In the genomic region with DNA sequence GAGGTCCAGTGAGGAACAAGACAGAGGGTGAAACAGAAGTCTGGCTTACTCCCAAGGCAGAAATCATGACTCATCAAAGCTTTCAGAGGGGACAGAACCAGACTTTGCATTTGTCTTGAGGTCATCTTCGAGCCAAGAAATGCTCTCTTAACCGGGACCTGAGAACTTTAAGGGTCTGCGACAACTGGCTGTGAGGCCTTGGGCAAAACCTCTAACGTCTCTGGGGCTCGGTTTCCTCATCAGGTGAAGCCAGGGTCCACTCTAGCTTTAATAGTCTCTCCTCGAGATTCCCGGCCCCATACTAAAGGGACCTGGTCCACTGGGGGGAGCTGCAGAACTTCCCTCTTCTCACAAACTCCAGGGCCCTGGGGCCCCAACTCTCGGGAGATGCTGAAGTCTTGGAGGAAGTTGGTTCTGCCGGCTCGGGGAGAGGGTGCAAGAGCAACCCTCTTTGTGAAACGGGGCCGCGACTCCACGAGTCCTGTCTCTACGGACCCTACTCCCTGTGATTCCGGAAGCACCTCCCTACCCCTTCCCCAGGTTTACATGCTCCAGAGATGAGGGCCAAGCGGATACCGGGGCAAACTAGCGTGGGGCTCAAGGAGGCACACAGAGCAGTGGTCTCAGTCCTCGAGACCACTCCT, we compare ENCODE assay signal across 1 cellular context.
A peak's percentile ranks its signal among the peaks of the same experiment; 100 is the strongest.
TF ChIP-seq lines count a peak whose summit lies in the region.

No MANE protein-coding gene starts in this region.

TF ChIP-seq in HepG2, 621 proteins besides CTCF, POLR2A, EP300 and RAD21 (continued from another document and continues in another):
- TF ChIP-seq, protein P1, sequence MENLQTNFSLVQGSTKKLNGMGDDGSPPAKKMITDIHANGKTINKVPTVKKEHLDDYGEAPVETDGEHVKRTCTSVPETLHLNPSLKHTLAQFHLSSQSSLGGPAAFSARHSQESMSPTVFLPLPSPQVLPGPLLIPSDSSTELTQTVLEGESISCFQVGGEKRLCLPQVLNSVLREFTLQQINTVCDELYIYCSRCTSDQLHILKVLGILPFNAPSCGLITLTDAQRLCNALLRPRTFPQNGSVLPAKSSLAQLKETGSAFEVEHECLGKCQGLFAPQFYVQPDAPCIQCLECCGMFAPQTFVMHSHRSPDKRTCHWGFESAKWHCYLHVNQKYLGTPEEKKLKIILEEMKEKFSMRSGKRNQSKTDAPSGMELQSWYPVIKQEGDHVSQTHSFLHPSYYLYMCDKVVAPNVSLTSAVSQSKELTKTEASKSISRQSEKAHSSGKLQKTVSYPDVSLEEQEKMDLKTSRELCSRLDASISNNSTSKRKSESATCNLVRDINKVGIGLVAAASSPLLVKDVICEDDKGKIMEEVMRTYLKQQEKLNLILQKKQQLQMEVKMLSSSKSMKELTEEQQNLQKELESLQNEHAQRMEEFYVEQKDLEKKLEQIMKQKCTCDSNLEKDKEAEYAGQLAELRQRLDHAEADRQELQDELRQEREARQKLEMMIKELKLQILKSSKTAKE (CRISPR knock-in tag; IDR thresholded peaks at IDR 0.05; ENCODE audit: borderline replicate concordance), result no peak
- TF ChIP-seq, protein P2, sequence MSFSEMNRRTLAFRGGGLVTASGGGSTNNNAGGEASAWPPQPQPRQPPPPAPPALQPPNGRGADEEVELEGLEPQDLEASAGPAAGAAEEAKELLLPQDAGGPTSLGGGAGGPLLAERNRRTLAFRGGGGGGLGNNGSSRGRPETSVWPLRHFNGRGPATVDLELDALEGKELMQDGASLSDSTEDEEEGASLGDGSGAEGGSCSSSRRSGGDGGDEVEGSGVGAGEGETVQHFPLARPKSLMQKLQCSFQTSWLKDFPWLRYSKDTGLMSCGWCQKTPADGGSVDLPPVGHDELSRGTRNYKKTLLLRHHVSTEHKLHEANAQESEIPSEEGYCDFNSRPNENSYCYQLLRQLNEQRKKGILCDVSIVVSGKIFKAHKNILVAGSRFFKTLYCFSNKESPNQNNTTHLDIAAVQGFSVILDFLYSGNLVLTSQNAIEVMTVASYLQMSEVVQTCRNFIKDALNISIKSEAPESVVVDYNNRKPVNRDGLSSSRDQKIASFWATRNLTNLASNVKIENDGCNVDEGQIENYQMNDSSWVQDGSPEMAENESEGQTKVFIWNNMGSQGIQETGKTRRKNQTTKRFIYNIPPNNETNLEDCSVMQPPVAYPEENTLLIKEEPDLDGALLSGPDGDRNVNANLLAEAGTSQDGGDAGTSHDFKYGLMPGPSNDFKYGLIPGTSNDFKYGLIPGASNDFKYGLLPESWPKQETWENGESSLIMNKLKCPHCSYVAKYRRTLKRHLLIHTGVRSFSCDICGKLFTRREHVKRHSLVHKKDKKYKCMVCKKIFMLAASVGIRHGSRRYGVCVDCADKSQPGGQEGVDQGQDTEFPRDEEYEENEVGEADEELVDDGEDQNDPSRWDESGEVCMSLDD (CRISPR knock-in tag; IDR thresholded peaks at IDR 0.05; ENCODE audit: borderline replicate concordance), result no peak
- TF ChIP-seq ZNF782 (CRISPR knock-in tag; IDR thresholded peaks at IDR 0.05; ENCODE audit: borderline replicate concordance), result 0 out of 2 replicates have a peak, but pooled peaks have one; percentile 42
- TF ChIP-seq, protein P3, sequence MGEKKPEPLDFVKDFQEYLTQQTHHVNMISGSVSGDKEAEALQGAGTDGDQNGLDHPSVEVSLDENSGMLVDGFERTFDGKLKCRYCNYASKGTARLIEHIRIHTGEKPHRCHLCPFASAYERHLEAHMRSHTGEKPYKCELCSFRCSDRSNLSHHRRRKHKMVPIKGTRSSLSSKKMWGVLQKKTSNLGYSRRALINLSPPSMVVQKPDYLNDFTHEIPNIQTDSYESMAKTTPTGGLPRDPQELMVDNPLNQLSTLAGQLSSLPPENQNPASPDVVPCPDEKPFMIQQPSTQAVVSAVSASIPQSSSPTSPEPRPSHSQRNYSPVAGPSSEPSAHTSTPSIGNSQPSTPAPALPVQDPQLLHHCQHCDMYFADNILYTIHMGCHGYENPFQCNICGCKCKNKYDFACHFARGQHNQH (CRISPR knock-in tag; IDR thresholded peaks at IDR 0.05), result no peak
- TF ChIP-seq RELA (CRISPR knock-in tag; IDR thresholded peaks at IDR 0.05), result no peak
- TF ChIP-seq SIN3A (IDR thresholded peaks at IDR 0.05; ENCODE audit: borderline replicate concordance, low read depth, low read length), result no peak
- TF ChIP-seq XRCC5 (optimal IDR thresholded peaks at IDR 0.05; ENCODE audit: low read length), result no peak
- no peak for TF ChIP-seq CHCHD3 (CRISPR knock-in tag; IDR thresholded peaks at IDR 0.05)
- TF ChIP-seq MIER2 (CRISPR knock-in tag; IDR thresholded peaks at IDR 0.05), result no peak
- TF ChIP-seq TMF1 (CRISPR knock-in tag; IDR thresholded peaks at IDR 0.05; ENCODE audit: low read depth), result no peak
- TF ChIP-seq TARDBP (CRISPR knock-in tag; IDR thresholded peaks at IDR 0.05), result no peak
- TF ChIP-seq SETDB1 (CRISPR knock-in tag; IDR thresholded peaks at IDR 0.05; ENCODE audit: borderline replicate concordance), result no peak
- no peak for TF ChIP-seq ATF7 (IDR thresholded peaks at IDR 0.05)
- TF ChIP-seq ATF7 (CRISPR knock-in tag; IDR thresholded peaks at IDR 0.05), result no peak
- peak; percentile 61 for TF ChIP-seq ZNF501 (CRISPR knock-in tag; IDR thresholded peaks at IDR 0.05)
- TF ChIP-seq, protein P4, sequence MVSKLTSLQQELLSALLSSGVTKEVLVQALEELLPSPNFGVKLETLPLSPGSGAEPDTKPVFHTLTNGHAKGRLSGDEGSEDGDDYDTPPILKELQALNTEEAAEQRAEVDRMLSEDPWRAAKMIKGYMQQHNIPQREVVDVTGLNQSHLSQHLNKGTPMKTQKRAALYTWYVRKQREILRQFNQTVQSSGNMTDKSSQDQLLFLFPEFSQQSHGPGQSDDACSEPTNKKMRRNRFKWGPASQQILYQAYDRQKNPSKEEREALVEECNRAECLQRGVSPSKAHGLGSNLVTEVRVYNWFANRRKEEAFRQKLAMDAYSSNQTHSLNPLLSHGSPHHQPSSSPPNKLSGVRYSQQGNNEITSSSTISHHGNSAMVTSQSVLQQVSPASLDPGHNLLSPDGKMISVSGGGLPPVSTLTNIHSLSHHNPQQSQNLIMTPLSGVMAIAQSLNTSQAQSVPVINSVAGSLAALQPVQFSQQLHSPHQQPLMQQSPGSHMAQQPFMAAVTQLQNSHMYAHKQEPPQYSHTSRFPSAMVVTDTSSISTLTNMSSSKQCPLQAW (CRISPR knock-in tag; IDR thresholded peaks at IDR 0.05), result 0 out of 2 replicates have a peak, but pooled peaks have one; percentile 48
- no peak for TF ChIP-seq MEIS2 (CRISPR knock-in tag; IDR thresholded peaks at IDR 0.05)
- no peak for TF ChIP-seq ZNF589 (CRISPR knock-in tag; conservative IDR thresholded peaks at IDR 0.05)
- TF ChIP-seq ZMYM2 (CRISPR knock-in tag; IDR thresholded peaks at IDR 0.05), result no peak
- no peak for TF ChIP-seq PRMT3 (CRISPR knock-in tag; IDR thresholded peaks at IDR 0.05; ENCODE audit: borderline replicate concordance, low read depth)
- TF ChIP-seq ZC3H4 (CRISPR knock-in tag; IDR thresholded peaks at IDR 0.05; ENCODE audit: borderline replicate concordance), result no peak
- TF ChIP-seq NFE2L2 (IDR thresholded peaks at IDR 0.05; ENCODE audit: low read length), result peak; percentile 54; the same call in 1 of the 2 replicates
- TF ChIP-seq, protein P5, sequence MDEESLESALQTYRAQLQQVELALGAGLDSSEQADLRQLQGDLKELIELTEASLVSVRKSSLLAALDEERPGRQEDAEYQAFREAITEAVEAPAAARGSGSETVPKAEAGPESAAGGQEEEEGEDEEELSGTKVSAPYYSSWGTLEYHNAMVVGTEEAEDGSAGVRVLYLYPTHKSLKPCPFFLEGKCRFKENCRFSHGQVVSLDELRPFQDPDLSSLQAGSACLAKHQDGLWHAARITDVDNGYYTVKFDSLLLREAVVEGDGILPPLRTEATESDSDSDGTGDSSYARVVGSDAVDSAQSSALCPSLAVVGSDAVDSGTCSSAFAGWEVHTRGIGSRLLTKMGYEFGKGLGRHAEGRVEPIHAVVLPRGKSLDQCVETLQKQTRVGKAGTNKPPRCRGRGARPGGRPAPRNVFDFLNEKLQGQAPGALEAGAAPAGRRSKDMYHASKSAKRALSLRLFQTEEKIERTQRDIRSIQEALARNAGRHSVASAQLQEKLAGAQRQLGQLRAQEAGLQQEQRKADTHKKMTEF (CRISPR knock-in tag; IDR thresholded peaks at IDR 0.05), result 0 out of 2 replicates have a peak, but pooled peaks have one; percentile 17
- no peak for TF ChIP-seq SRF (IDR thresholded peaks at IDR 0.05; ENCODE audit: low read depth, low read length)
- TF ChIP-seq SOX6 (IDR thresholded peaks at IDR 0.05), result no peak
- TF ChIP-seq SOX6 (CRISPR knock-in tag; IDR thresholded peaks at IDR 0.05), result no peak
- no peak for TF ChIP-seq ZNF572 (CRISPR knock-in tag; IDR thresholded peaks at IDR 0.05)
- TF ChIP-seq ZNF20 (CRISPR knock-in tag; IDR thresholded peaks at IDR 0.05), result no peak
- no peak for TF ChIP-seq SKI (IDR thresholded peaks at IDR 0.05; ENCODE audit: partially characterized antibody)
- TF ChIP-seq GLI4 (CRISPR knock-in tag; IDR thresholded peaks at IDR 0.05; ENCODE audit: borderline replicate concordance), result no peak
- TF ChIP-seq, protein P6, sequence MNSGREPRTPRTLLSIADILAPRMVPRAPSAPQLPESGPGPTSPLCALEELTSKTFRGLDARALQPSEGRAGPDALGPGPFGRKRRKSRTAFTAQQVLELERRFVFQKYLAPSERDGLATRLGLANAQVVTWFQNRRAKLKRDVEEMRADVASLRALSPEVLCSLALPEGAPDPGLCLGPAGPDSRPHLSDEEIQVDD (CRISPR knock-in tag; IDR thresholded peaks at IDR 0.05; ENCODE audit: borderline replicate concordance), result no peak
- no peak for TF ChIP-seq ZFP41 (CRISPR knock-in tag; IDR thresholded peaks at IDR 0.05; ENCODE audit: borderline replicate concordance)
- no peak for TF ChIP-seq SMYD3 (CRISPR knock-in tag; IDR thresholded peaks at IDR 0.05)
- TF ChIP-seq ZNF678 (CRISPR knock-in tag; IDR thresholded peaks at IDR 0.05), result no peak
- no peak for TF ChIP-seq ARID2 (CRISPR knock-in tag; IDR thresholded peaks at IDR 0.05; ENCODE audit: borderline replicate concordance)
- TF ChIP-seq, protein P7, sequence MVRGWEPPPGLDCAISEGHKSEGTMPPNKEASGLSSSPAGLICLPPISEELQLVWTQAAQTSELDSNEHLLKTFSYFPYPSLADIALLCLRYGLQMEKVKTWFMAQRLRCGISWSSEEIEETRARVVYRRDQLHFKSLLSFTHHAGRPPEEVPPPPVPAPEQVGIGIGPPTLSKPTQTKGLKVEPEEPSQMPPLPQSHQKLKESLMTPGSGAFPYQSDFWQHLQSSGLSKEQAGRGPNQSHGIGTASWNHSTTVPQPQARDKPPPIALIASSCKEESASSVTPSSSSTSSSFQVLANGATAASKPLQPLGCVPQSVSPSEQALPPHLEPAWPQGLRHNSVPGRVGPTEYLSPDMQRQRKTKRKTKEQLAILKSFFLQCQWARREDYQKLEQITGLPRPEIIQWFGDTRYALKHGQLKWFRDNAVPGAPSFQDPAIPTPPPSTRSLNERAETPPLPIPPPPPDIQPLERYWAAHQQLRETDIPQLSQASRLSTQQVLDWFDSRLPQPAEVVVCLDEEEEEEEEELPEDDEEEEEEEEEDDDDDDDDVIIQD (CRISPR knock-in tag; IDR thresholded peaks at IDR 0.05; ENCODE audit: low read depth), result no peak
- TF ChIP-seq, protein P8, sequence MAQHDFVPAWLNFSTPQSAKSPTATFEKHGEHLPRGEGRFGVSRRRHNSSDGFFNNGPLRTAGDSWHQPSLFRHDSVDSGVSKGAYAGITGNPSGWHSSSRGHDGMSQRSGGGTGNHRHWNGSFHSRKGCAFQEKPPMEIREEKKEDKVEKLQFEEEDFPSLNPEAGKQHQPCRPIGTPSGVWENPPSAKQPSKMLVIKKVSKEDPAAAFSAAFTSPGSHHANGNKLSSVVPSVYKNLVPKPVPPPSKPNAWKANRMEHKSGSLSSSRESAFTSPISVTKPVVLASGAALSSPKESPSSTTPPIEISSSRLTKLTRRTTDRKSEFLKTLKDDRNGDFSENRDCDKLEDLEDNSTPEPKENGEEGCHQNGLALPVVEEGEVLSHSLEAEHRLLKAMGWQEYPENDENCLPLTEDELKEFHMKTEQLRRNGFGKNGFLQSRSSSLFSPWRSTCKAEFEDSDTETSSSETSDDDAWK (CRISPR knock-in tag; IDR thresholded peaks at IDR 0.05), result no peak
- no peak for TF ChIP-seq ZNF335 (CRISPR knock-in tag; IDR thresholded peaks at IDR 0.05)
- TF ChIP-seq MAZ (IDR thresholded peaks at IDR 0.05; ENCODE audit: borderline replicate concordance, low read depth, low read length), result no peak
- TF ChIP-seq MAZ (CRISPR knock-in tag; IDR thresholded peaks at IDR 0.05; ENCODE audit: low read depth), result no peak
- TF ChIP-seq, protein P9, sequence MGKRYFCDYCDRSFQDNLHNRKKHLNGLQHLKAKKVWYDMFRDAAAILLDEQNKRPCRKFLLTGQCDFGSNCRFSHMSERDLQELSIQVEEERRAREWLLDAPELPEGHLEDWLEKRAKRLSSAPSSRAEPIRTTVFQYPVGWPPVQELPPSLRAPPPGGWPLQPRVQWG (CRISPR knock-in tag; IDR thresholded peaks at IDR 0.05; ENCODE audit: borderline replicate concordance, low read depth), result no peak
- peak; percentile 72; the same call in 1 of the 2 replicates for TF ChIP-seq ZNF225 (CRISPR knock-in tag; IDR thresholded peaks at IDR 0.05)
- TF ChIP-seq, protein P10, sequence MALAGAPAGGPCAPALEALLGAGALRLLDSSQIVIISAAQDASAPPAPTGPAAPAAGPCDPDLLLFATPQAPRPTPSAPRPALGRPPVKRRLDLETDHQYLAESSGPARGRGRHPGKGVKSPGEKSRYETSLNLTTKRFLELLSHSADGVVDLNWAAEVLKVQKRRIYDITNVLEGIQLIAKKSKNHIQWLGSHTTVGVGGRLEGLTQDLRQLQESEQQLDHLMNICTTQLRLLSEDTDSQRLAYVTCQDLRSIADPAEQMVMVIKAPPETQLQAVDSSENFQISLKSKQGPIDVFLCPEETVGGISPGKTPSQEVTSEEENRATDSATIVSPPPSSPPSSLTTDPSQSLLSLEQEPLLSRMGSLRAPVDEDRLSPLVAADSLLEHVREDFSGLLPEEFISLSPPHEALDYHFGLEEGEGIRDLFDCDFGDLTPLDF (CRISPR knock-in tag; IDR thresholded peaks at IDR 0.05), result no peak
- peak; percentile 42 for TF ChIP-seq STAG1 (CRISPR knock-in tag; IDR thresholded peaks at IDR 0.05)
- TF ChIP-seq, protein P11, sequence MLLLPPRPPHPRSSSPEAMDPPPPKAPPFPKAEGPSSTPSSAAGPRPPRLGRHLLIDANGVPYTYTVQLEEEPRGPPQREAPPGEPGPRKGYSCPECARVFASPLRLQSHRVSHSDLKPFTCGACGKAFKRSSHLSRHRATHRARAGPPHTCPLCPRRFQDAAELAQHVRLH (CRISPR knock-in tag; IDR thresholded peaks at IDR 0.05; ENCODE audit: borderline replicate concordance, low read depth), result 0 out of 2 replicates have a peak, but pooled peaks have one; percentile 22
- TF ChIP-seq THAP11 (CRISPR knock-in tag; IDR thresholded peaks at IDR 0.05), result no peak
- TF ChIP-seq, protein P12, sequence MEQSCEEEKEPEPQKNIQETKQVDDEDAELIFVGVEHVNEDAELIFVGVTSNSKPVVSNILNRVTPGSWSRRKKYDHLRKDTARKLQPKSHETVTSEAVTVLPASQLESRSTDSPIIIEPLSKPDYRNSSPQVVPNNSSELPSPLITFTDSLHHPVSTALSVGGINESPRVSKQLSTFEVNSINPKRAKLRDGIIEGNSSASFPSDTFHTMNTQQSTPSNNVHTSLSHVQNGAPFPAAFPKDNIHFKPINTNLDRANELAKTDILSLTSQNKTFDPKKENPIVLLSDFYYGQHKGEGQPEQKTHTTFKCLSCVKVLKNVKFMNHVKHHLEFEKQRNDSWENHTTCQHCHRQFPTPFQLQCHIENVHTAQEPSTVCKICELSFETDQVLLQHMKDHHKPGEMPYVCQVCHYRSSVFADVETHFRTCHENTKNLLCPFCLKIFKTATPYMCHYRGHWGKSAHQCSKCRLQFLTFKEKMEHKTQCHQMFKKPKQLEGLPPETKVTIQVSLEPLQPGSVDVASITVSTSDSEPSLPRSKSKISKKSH (CRISPR knock-in tag; IDR thresholded peaks at IDR 0.05; ENCODE audit: borderline replicate concordance), result 0 out of 2 replicates have a peak, but pooled peaks have one; percentile 31
- no peak for TF ChIP-seq ZBTB38 (CRISPR knock-in tag; IDR thresholded peaks at IDR 0.05)
- TF ChIP-seq FOSL2 (CRISPR knock-in tag; IDR thresholded peaks at IDR 0.05), result no peak
- no peak for TF ChIP-seq TGIF2 (CRISPR knock-in tag; IDR thresholded peaks at IDR 0.05)
- TF ChIP-seq PHB2 (IDR thresholded peaks at IDR 0.05; ENCODE audit: partially characterized antibody), result no peak
